In the genomic region with DNA sequence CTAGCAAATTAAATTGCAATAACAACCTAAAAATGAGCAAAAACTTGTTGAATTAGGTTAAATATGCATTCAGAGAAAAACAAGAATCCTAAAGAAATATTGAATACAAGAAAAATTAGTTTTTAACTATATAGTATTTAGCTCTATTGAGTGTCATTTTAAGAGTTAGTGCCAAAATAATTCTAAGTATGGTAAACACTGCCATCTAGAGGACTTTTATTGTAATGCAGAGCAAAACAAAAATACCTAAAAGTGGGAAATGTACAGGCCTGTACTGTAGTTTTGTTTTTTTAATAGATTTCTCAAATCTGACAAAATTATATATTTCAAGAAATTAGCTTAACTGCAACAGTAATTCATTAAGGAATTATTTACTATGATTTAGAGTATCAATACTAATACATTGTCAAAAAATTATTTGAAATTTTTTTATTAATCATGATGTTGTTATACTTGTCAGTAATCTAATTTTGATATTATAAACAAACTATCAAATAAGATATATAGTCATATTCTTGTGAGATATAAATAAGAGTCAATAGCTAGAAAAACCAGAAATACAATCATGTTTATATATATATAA, we compare ENCODE assay signal across 8 cellular contexts. TPM values are rescaled to one million over a fixed set of nuclear protein-coding genes. Genes with fewer than 3 reads are reported as not detected.
DNase-seq lines count a peak whose midpoint lies in the region; ATAC-seq and TF ChIP-seq lines count a peak whose summit lies in the region.

No MANE protein-coding gene starts in this region.

- H2BK15ac ChIP-seq in neuronal stem cell (ENCODE audit: low read length): no peak overlapping the region

- H3K27me3 ChIP-seq in colonic mucosa: no peaks in the 10 kb centered on the region
- H3K27me3 ChIP-seq in neuronal stem cell (ENCODE audit: control insufficient read depth in 3 of 3, insufficient read depth in 3 of 3, low read depth in 1 of 3, low read length in 3 of 3): no peaks in the 10 kb centered on the region

- no peak overlapping the region for H3K23ac ChIP-seq in neuronal stem cell (ENCODE audit: low read depth, low read length, poor library complexity)

- H4K91ac ChIP-seq in neuronal stem cell (ENCODE audit: low read depth, low read length, poor library complexity): no peak overlapping the region

- H3K4me3 ChIP-seq in colonic mucosa: no peak overlapping the region
- no peak overlapping the region for H3K4me3 ChIP-seq in neuronal stem cell (ENCODE audit: low read length in 2 of 2)

- H3K27ac ChIP-seq in colonic mucosa (no peak overlapping the region), neuronal stem cell (replicated peaks; ENCODE audit: low read length) (no peak overlapping the region)

- H3K14ac ChIP-seq in neuronal stem cell (ENCODE audit: low read length): no peak overlapping the region

- H3K4me2 ChIP-seq in neuronal stem cell (ENCODE audit: insufficient read depth, low read length, poor library complexity, severe bottlenecking): no peak overlapping the region

- TF ChIP-seq CTCF in colonic mucosa (IDR thresholded peaks at IDR 0.05): peak; percentile 69

- H3K9me3 Mint-ChIP-seq in activated naive CD8-positive, alpha-beta T cell treated with anti-CD3 and anti-CD28 coated beads for 36 hours: no peaks in the 10 kb centered on the region

- DNase-seq in NOMO-1 treated with DMSO at 0.1 percent for 48 hours (lab: John Stamatoyannopoulos, UW; ENCODE audit: unreplicated experiment) (peak; percentile 4), NOMO-1 treated with dmso at 0.1 percent for 144 hours (lab: John Stamatoyannopoulos, UW; ENCODE audit: unreplicated experiment) (no peak), NCI-H345 treated with DMSO at 0.1 percent for 48 hours (lab: John Stamatoyannopoulos, UW; ENCODE audit: unreplicated experiment) (peak; percentile 15), colonic mucosa (no peak), neuronal stem cell (ENCODE audit: low spot score) (peak; percentile 31)
- no peak for DNase-seq in activated naive CD8-positive, alpha-beta T cell treated with anti-CD3 and anti-CD28 coated beads for 36 hours
- no peak for DNase-seq in activated CD8-positive, alpha-beta memory T cell treated with anti-CD3 and anti-CD28 coated beads, Interleukin-2, amount 50 U/mL, for 48 hours

- no peak overlapping the region for H3K18ac ChIP-seq in neuronal stem cell (ENCODE audit: low read length)

- H4K8ac ChIP-seq in neuronal stem cell (ENCODE audit: low read depth, low read length): no peak overlapping the region

- no peak overlapping the region for H2AK5ac ChIP-seq in neuronal stem cell (ENCODE audit: low read depth, low read length)

- H3K27me3 Mint-ChIP-seq in activated naive CD8-positive, alpha-beta T cell treated with anti-CD3 and anti-CD28 coated beads for 36 hours: no peaks in the 10 kb centered on the region

- peak; percentile 87 for ATAC-seq in HG02678 (IDR thresholded peaks at IDR 0.05; ENCODE audit: unreplicated experiment)

- H3K9ac ChIP-seq in colonic mucosa (ENCODE audit: low read depth in 2 of 2, low read length in 2 of 2) (no peak overlapping the region), neuronal stem cell (ENCODE audit: low read depth, low read length, poor library complexity) (no peak overlapping the region)

- no peaks in the 10 kb centered on the region for H3K79me1 ChIP-seq in neuronal stem cell (ENCODE audit: low read depth, low read length)

- H2BK120ac ChIP-seq in neuronal stem cell (ENCODE audit: low read depth, low read length): no peak overlapping the region

- no peaks in the 10 kb centered on the region for H3K36me3 ChIP-seq in colonic mucosa
- no peaks in the 10 kb centered on the region for H3K36me3 ChIP-seq in neuronal stem cell (replicated peaks in 1 of 2; ENCODE audit: control insufficient read depth in 2 of 2, insufficient read depth in 2 of 2, low read length in 2 of 2)

- H3K9me3 ChIP-seq in colonic mucosa (no peaks in the 10 kb centered on the region), neuronal stem cell (replicated peaks in 1 of 2; ENCODE audit: control insufficient read depth in 2 of 2, insufficient read depth in 1 of 2, low read depth in 1 of 2, low read length in 2 of 2) (no peaks in the 10 kb centered on the region)

- no peak overlapping the region for H2BK12ac ChIP-seq in neuronal stem cell (ENCODE audit: low read length)

- intact Hi-C loops in colonic mucosa (cut with DNase I): no loop called here

- no peak overlapping the region for H2BK5ac ChIP-seq in neuronal stem cell (ENCODE audit: low read length)

- no peak overlapping the region for H3K4me3 Mint-ChIP-seq in activated naive CD8-positive, alpha-beta T cell treated with anti-CD3 and anti-CD28 coated beads for 36 hours

- H3K27ac Mint-ChIP-seq in activated naive CD8-positive, alpha-beta T cell treated with anti-CD3 and anti-CD28 coated beads for 36 hours: no peak overlapping the region

- H2AFZ ChIP-seq in neuronal stem cell (ENCODE audit: low read length): no peak overlapping the region

- no peaks in the 10 kb centered on the region for H3K4me1 Mint-ChIP-seq in activated naive CD8-positive, alpha-beta T cell treated with anti-CD3 and anti-CD28 coated beads for 36 hours

- H3K4ac ChIP-seq in neuronal stem cell (ENCODE audit: low read length): no peak overlapping the region

- H3K36me3 Mint-ChIP-seq in activated naive CD8-positive, alpha-beta T cell treated with anti-CD3 and anti-CD28 coated beads for 36 hours: no peaks in the 10 kb centered on the region

- H3K4me1 ChIP-seq in colonic mucosa (no peaks in the 10 kb centered on the region), neuronal stem cell (ENCODE audit: control insufficient read depth in 2 of 2, insufficient read depth in 1 of 2, low read depth in 1 of 2, low read length in 2 of 2) (no peaks in the 10 kb centered on the region)

RNA-seq across cellular contexts. Expression of a gene that starts 8.2 kb away (rescaled TPM):
- 1 to 10 TPM in 1 of 2 donors, under 1 TPM in 1; 0.44 to 1.0 TPM for total RNA-seq in colonic mucosa
- 1.3 TPM for polyA plus RNA-seq in neuronal stem cell (2013, experiment 1 of 2)
- 1.4 TPM for polyA plus RNA-seq in neuronal stem cell (2013, experiment 2 of 2)
- total RNA-seq in activated naive CD8-positive, alpha-beta T cell treated with anti-CD3 and anti-CD28 coated beads for 36 hours: under 1 TPM; 0.20 to 0.23 TPM

Comparison
In these comparisons a context has a peak if more than half of its experiments do, and no peak if none do; other contexts are left out.
1. DNase-seq: peak in NOMO-1 treated with DMSO at 0.1 percent for 48 hours (single experiment), NCI-H345 treated with DMSO at 0.1 percent for 48 hours (single experiment) and neuronal stem cell (single experiment); none in NOMO-1 treated with dmso at 0.1 percent for 144 hours (single experiment), colonic mucosa (single experiment), activated naive CD8-positive, alpha-beta T cell treated with anti-CD3 and anti-CD28 coated beads for 36 hours (single experiment) and activated CD8-positive, alpha-beta memory T cell treated with anti-CD3 and anti-CD28 coated beads, Interleukin-2, amount 50 U/mL, for 48 hours (single experiment).